10 cellular contexts compared by ENCODE assay signal in genomic region chr4:84814100-84814750, GRCh38.
DNase-seq lines count a peak whose midpoint lies in the region; ATAC-seq and TF ChIP-seq lines count a peak whose summit lies in the region.
"Had no signal": no experiment of that assay in that cellular context is flagged by ENCODE, and none has a peak within 500 bp of the region (broad histone marks: within the 10 kb centered on the region; RNA-seq: fewer than 3 reads in every experiment).

No MANE protein-coding gene starts in this region.

- H3K9me3 Mint-ChIP-seq in Calu3 (ENCODE audit: low read depth, unreplicated experiment) (no peaks in the 10 kb centered on the region), chondrocyte (ENCODE audit: low read depth) (no peaks in the 10 kb centered on the region)
- H3K9me3 Mint-ChIP-seq in activated T-helper 17 cell treated with anti-CD3 and anti-CD28 coated beads, Interleukin-2, amount 50 U/mL, for 72 hours: no peaks in the 10 kb centered on the region
- H3K9me3 Mint-ChIP-seq: naive B cell had no signal

- peak; percentile 48 for DNase-seq in Calu3
- DNase-seq in MV-4-11 (lab: John Stamatoyannopoulos, UW): peak; percentile 55
- DNase-seq in chondrocyte (ENCODE audit: low spot score): no peak
- DNase-seq in non-pigmented ciliary epithelial cell (ENCODE audit: low read depth): peak; percentile 89
- DNase-seq in NCI-H2029 treated with DMSO at 0.1 percent for 48 hours (lab: John Stamatoyannopoulos, UW): no peak
- no peak for DNase-seq in NCI-H1694 (lab: John Stamatoyannopoulos, UW)
- DNase-seq in ureter (ENCODE audit: low spot score): no peak
- DNase-seq: naive B cell, NCI-H2081 had no signal

- H3K36me3 Mint-ChIP-seq in Calu3 (ENCODE audit: insufficient read depth, unreplicated experiment) (no peaks in the 10 kb centered on the region), chondrocyte (ENCODE audit: low read depth) (peaks cover 10% of the 10 kb centered on the region)
- H3K36me3 Mint-ChIP-seq in activated T-helper 17 cell treated with anti-CD3 and anti-CD28 coated beads, Interleukin-2, amount 50 U/mL, for 72 hours (ENCODE audit: low read depth): no peaks in the 10 kb centered on the region
- H3K36me3 Mint-ChIP-seq: naive B cell had no signal

- intact Hi-C loops in Calu3 (cut with micrococcal nuclease; ENCODE audit: unreplicated experiment): no loop called here

- H3K27ac Mint-ChIP-seq in Calu3 (ENCODE audit: unreplicated experiment): peak overlapping the region; percentile 90
- peak overlapping the region; percentile 96 for H3K27ac Mint-ChIP-seq in chondrocyte (ENCODE audit: unreplicated experiment)
- no peak overlapping the region for H3K27ac Mint-ChIP-seq in activated T-helper 17 cell treated with anti-CD3 and anti-CD28 coated beads, Interleukin-2, amount 50 U/mL, for 72 hours
- H3K27ac Mint-ChIP-seq: naive B cell had no signal

- TF ChIP-seq CTCF in Calu3 (IDR thresholded peaks at IDR 0.05; ENCODE audit: unreplicated experiment) (no peak), chondrocyte (IDR thresholded peaks at IDR 0.05) (no peak)

- no peaks in the 10 kb centered on the region for H3K27me3 Mint-ChIP-seq in Calu3 (ENCODE audit: unreplicated experiment)
- H3K27me3 Mint-ChIP-seq in chondrocyte (ENCODE audit: low read depth): no peaks in the 10 kb centered on the region
- no peaks in the 10 kb centered on the region for H3K27me3 Mint-ChIP-seq in activated T-helper 17 cell treated with anti-CD3 and anti-CD28 coated beads, Interleukin-2, amount 50 U/mL, for 72 hours
- H3K27me3 Mint-ChIP-seq: naive B cell had no signal

- no TSS peak for BruUV-seq in Calu3 (replicated peaks; lab: Mats Ljungman, UMichigan)

- CTCF ChIA-PET in Calu3 (lab: Charles Lee): no interaction called here

- peaks cover 18% of the 10 kb centered on the region for H3K4me1 Mint-ChIP-seq in Calu3 (ENCODE audit: low read depth, unreplicated experiment)
- H3K4me1 Mint-ChIP-seq in chondrocyte (ENCODE audit: low read depth): peaks cover 10% of the 10 kb centered on the region
- no peaks in the 10 kb centered on the region for H3K4me1 Mint-ChIP-seq in activated T-helper 17 cell treated with anti-CD3 and anti-CD28 coated beads, Interleukin-2, amount 50 U/mL, for 72 hours
- H3K4me1 Mint-ChIP-seq: naive B cell had no signal

- ATAC-seq in activated T-helper 17 cell treated with anti-CD3 and anti-CD28 coated beads, Interleukin-2, amount 50 U/mL, for 72 hours (replicated peaks): no peak

- H3K4me3 Mint-ChIP-seq in Calu3 (ENCODE audit: low read depth, unreplicated experiment) (no peak overlapping the region), chondrocyte (ENCODE audit: unreplicated experiment) (no peak overlapping the region)
- H3K4me3 Mint-ChIP-seq in activated T-helper 17 cell treated with anti-CD3 and anti-CD28 coated beads, Interleukin-2, amount 50 U/mL, for 72 hours: no peak overlapping the region
- H3K4me3 Mint-ChIP-seq: naive B cell had no signal

Comparison
In these comparisons a context has a peak if more than half of its experiments do, and no peak if none do; other contexts are left out.
1. DNase-seq: peak in Calu3 (single experiment), MV-4-11 (single experiment) and non-pigmented ciliary epithelial cell (single experiment); none in chondrocyte (single experiment), NCI-H2029 treated with DMSO at 0.1 percent for 48 hours (single experiment), NCI-H1694 (single experiment) and ureter (single experiment).